ENCODE assay signal across 8 cellular contexts in the genomic region with DNA sequence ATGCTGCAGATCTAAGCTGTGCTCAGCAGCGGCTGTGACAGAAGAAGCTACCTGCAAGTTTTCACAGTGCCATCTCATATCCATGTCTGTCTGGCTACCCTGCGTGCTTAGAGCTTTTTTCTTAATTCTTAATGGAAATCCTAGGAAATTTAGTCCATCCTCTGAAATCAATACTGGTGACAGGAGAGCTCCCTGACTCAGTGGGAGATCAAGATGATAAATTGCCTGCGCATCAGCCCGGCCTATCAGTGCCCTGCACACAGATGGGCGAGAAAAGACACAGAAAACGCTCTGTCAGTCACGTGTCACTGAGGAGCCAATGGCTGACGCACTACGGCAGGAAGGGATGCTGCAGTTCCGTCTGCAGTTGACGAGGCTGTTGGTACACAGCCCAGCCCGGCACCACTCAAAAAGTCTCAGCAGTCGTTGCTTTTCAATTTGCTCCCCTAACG.
DNase-seq lines count a peak whose midpoint lies in the region; ATAC-seq and TF ChIP-seq lines count a peak whose summit lies in the region.

No MANE protein-coding gene starts in this region.

- H3K9me3 ChIP-seq in esophagus squamous epithelium, result no peaks in the 10 kb centered on the region

- H3K27me3 Mint-ChIP-seq in naive thymus-derived CD8-positive, alpha-beta T cell, result peaks cover 0 to 3% (median 2%) of the 10 kb centered on the region in 5 donors
- no peaks in the 10 kb centered on the region for H3K27me3 Mint-ChIP-seq in stimulated activated naive CD8-positive, alpha-beta T cell treated with anti-CD3 and anti-CD28 coated beads, Interleukin-15, Interleukin-2, amounts not matched to agents 100 ng/mL and 50 ng/mL, for 24 hours

- H3K4me3 Mint-ChIP-seq in naive thymus-derived CD8-positive, alpha-beta T cell, result peak overlapping the region; percentile 68 to 92 (median 80)
- H3K4me3 Mint-ChIP-seq in stimulated activated naive CD8-positive, alpha-beta T cell treated with anti-CD3 and anti-CD28 coated beads, Interleukin-15, Interleukin-2, amounts not matched to agents 100 ng/mL and 50 ng/mL, for 24 hours, result peak overlapping the region; percentile 78

- peaks cover 0 to 10% (median 5%) of the 10 kb centered on the region in 9 donors for H3K9me3 Mint-ChIP-seq in naive thymus-derived CD8-positive, alpha-beta T cell
- H3K9me3 Mint-ChIP-seq in stimulated activated naive CD8-positive, alpha-beta T cell treated with anti-CD3 and anti-CD28 coated beads, Interleukin-15, Interleukin-2, amounts not matched to agents 100 ng/mL and 50 ng/mL, for 24 hours, result no peaks in the 10 kb centered on the region

- no peak for TF ChIP-seq POLR2A in esophagus squamous epithelium (IDR thresholded peaks at IDR 0.05)

- no peaks in the 10 kb centered on the region for H3K27me3 ChIP-seq in esophagus squamous epithelium

- no peaks in the 10 kb centered on the region for H3K36me3 ChIP-seq in esophagus squamous epithelium

- H3K36me3 Mint-ChIP-seq in naive thymus-derived CD8-positive, alpha-beta T cell, result peaks cover 0 to 5% (median 0%) of the 10 kb centered on the region in 3 donors
- no peaks in the 10 kb centered on the region for H3K36me3 Mint-ChIP-seq in stimulated activated naive CD8-positive, alpha-beta T cell treated with anti-CD3 and anti-CD28 coated beads, Interleukin-15, Interleukin-2, amounts not matched to agents 100 ng/mL and 50 ng/mL, for 24 hours (ENCODE audit: low read depth)

- ATAC-seq in GM18858 (IDR thresholded peaks at IDR 0.05; ENCODE audit: unreplicated experiment), result peak; percentile 99
- peak; percentile 91 for ATAC-seq in HG03103 (IDR thresholded peaks at IDR 0.05; ENCODE audit: low read depth, unreplicated experiment)
- ATAC-seq in naive thymus-derived CD8-positive, alpha-beta T cell, result peak; percentile 95 to 100

- H3K27ac ChIP-seq in esophagus squamous epithelium, result no peak overlapping the region

- intact Hi-C loops in esophagus squamous epithelium (cut with DNase I), result no loop called here

- H3K4me3 ChIP-seq in esophagus squamous epithelium, result peak overlapping the region in 3 of 4 donors; percentile 5 to 51 (median 17)

- WGBS in esophagus squamous epithelium, 2 donors, result 21 to 27% methylated on average over 10 to 13 of the region's 14 CpGs

- H3K27ac Mint-ChIP-seq in naive thymus-derived CD8-positive, alpha-beta T cell, result peak overlapping the region in 9 of 10 donors; percentile 6 to 91 (median 77)
- H3K27ac Mint-ChIP-seq in stimulated activated naive CD8-positive, alpha-beta T cell treated with anti-CD3 and anti-CD28 coated beads, Interleukin-15, Interleukin-2, amounts not matched to agents 100 ng/mL and 50 ng/mL, for 24 hours, result no peak overlapping the region

- DNase-seq in NCI-H526 treated with DMSO at 0.1 percent for 48 hours (lab: John Stamatoyannopoulos, UW), result peak; percentile 49
- DNase-seq in activated T-cell treated with anti-CD3 and anti-CD28 coated beads for 1 hour (ENCODE audit: low read depth), result peak; percentile 26
- no peak for DNase-seq in esophagus squamous epithelium (lab: John Stamatoyannopoulos, UW)
- DNase-seq in naive thymus-derived CD8-positive, alpha-beta T cell, result peak; percentile 15 to 65 (median 44)
- DNase-seq in NCI-H226, result no peak

- H3K4me1 ChIP-seq in esophagus squamous epithelium, result peaks cover 0 to 5% (median 0%) of the 10 kb centered on the region in 3 donors

- peaks cover 0 to 5% (median 0%) of the 10 kb centered on the region in 4 donors for H3K4me1 Mint-ChIP-seq in naive thymus-derived CD8-positive, alpha-beta T cell
- peaks cover 4% of the 10 kb centered on the region for H3K4me1 Mint-ChIP-seq in stimulated activated naive CD8-positive, alpha-beta T cell treated with anti-CD3 and anti-CD28 coated beads, Interleukin-15, Interleukin-2, amounts not matched to agents 100 ng/mL and 50 ng/mL, for 24 hours (ENCODE audit: low read depth)

- no peak for TF ChIP-seq CTCF in esophagus squamous epithelium (IDR thresholded peaks at IDR 0.05)

- POLR2A ChIA-PET in naive thymus-derived CD8-positive, alpha-beta T cell (lab: Charles Lee), result no interaction called here

Comparison
In these comparisons a context has a peak if more than half of its experiments do, and no peak if none do; other contexts are left out.
1. DNase-seq: peak in NCI-H526 treated with DMSO at 0.1 percent for 48 hours (single experiment), activated T-cell treated with anti-CD3 and anti-CD28 coated beads for 1 hour (single experiment) and naive thymus-derived CD8-positive, alpha-beta T cell (10 of 10); none in esophagus squamous epithelium (single experiment) and NCI-H226 (single experiment).
2. Peak in every context shown above with its lines, with median percentiles within 50 percentile points of each other: ATAC-seq.